Comparison of ENCODE assay signal across 8 cellular contexts in the genomic region with DNA sequence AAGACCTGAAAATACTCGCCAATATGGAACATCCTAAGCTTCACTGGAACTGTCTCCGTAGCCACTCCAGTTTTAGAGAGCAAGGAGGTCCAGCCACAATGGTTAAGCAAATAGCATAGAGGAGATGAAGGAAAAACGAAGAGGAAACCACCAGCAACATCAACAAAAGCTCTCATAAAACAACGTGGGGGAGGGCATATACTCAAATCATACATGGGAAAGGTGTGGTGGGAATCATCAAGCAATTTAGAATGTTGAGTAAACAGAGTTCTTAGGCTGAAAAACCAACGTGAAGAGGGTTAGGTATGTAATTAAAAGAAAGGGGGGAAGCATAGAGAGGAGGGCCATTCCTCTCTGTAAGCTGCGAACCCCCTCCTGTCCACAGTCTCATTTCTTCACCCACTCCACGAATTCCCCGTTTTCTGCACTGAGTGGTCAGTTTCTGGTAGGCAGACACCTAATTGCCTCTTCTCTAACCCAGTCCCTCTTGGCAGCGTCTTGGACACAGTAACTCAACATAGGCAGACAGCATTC. TPM values are rescaled to one million over a fixed set of nuclear protein-coding genes. Genes with fewer than 3 reads are reported as not detected.
DNase-seq lines count a peak whose midpoint lies in the region; ATAC-seq lines count a peak whose summit lies in the region.

No MANE protein-coding gene starts in this region.

- H3K4me3 ChIP-seq in urinary bladder (ENCODE audit: low read depth, low read length), result peak overlapping the region; percentile 67

- 4% methylated on average over 9 of the region's 9 CpGs for WGBS in urinary bladder

- DNase-seq in NCI-H510A treated with DMSO at 0.1 percent for 48 hours (lab: John Stamatoyannopoulos, UW) (peak; percentile 26), NCI-H510A (lab: John Stamatoyannopoulos, UW) (no peak), amniotic epithelial cell (ENCODE audit: low read depth) (peak; percentile 19), left colon (peak in 1 of 2 donors; percentile 48), NCI-H774 (lab: John Stamatoyannopoulos, UW) (no peak)

- ATAC-seq in left colon (peak; percentile 38), GM18873 (IDR thresholded peaks at IDR 0.05; ENCODE audit: low FRiP score, unreplicated experiment) (no peak), GM21619 (IDR thresholded peaks at IDR 0.05; ENCODE audit: unreplicated experiment) (no peak)

- no peaks in the 10 kb centered on the region for H3K36me3 ChIP-seq in urinary bladder (ENCODE audit: insufficient read depth)

- intact Hi-C loops in left colon (cut with DNase I, micrococcal nuclease), result no loop called here

- peaks cover 3% of the 10 kb centered on the region for H3K4me1 ChIP-seq in urinary bladder (ENCODE audit: insufficient read depth)

- peak overlapping the region; percentile 97 for H3K27ac ChIP-seq in urinary bladder (ENCODE audit: low read depth)

RNA-seq across cellular contexts. Expression of a gene that starts 1.0 kb away (rescaled TPM):
- total RNA-seq in left colon (1,000 to 10,000 TPM in 1 of 2 donors, 100 to 1,000 TPM in 1; 782 to 1,105 TPM), urinary bladder (276 TPM)
- polyA plus RNA-seq in urinary bladder, result 398 TPM

RNA-seq across cellular contexts. Expression of a gene that starts 1.4 kb away (rescaled TPM):
- total RNA-seq in left colon, result 1 to 10 TPM; 3.4 to 4.4 TPM
- 7.6 TPM for total RNA-seq in urinary bladder
- polyA plus RNA-seq in urinary bladder, result 3.4 TPM

RNA-seq across cellular contexts. Expression of a gene that starts 34.0 kb away (rescaled TPM):
- total RNA-seq in left colon (not detected), urinary bladder (not detected)
- not detected for polyA plus RNA-seq in urinary bladder

Comparison
In these comparisons a context has a peak if more than half of its experiments do, and no peak if none do; other contexts are left out.
1. DNase-seq: peak in NCI-H510A treated with DMSO at 0.1 percent for 48 hours (single experiment) and amniotic epithelial cell (single experiment); none in NCI-H510A (single experiment) and NCI-H774 (single experiment).